14 cellular contexts compared by ENCODE assay signal in genomic region chr5:150573216-150573615, GRCh38.
A peak's percentile ranks its signal among the peaks of the same experiment; 100 is the strongest.
DNase-seq lines count a peak whose midpoint lies in the region; ATAC-seq and TF ChIP-seq lines count a peak whose summit lies in the region.
"Had no signal": no experiment of that assay in that cellular context is flagged by ENCODE, and none has a peak within 500 bp of the region (broad histone marks: within the 10 kb centered on the region; RNA-seq: fewer than 3 reads in every experiment).

No MANE protein-coding gene starts in this region.

- no peaks in the 10 kb centered on the region for H3K27me3 ChIP-seq in Caco-2 (replicated peaks; ENCODE audit: control insufficient read depth, insufficient read depth, low read length)
- no peaks in the 10 kb centered on the region for H3K27me3 ChIP-seq in RWPE2 (ENCODE audit: insufficient read depth, poor library complexity, severe bottlenecking)
- no peaks in the 10 kb centered on the region for H3K27me3 ChIP-seq in hepatocyte

- H3K4me3 ChIP-seq in Caco-2 (ENCODE audit: low read depth, low read length) (no peak overlapping the region), RWPE2 (ENCODE audit: severe bottlenecking) (no peak overlapping the region), hepatocyte (no peak overlapping the region)
- H3K4me3 ChIP-seq: GM23338 had no signal

- H3K9me3 Mint-ChIP-seq in Caco-2 (ENCODE audit: unreplicated experiment): no peaks in the 10 kb centered on the region
- no peaks in the 10 kb centered on the region for H3K9me3 Mint-ChIP-seq in nephron progenitor cell
- H3K9me3 Mint-ChIP-seq: CD4-positive, alpha-beta T cell; GM23338 had no signal

- H3K36me3 ChIP-seq in Caco-2 (ENCODE audit: control insufficient read depth, insufficient read depth, low read length): no peaks in the 10 kb centered on the region
- H3K36me3 ChIP-seq in RWPE2 (ENCODE audit: low read depth): no peaks in the 10 kb centered on the region
- no peaks in the 10 kb centered on the region for H3K36me3 ChIP-seq in hepatocyte (replicated peaks; ENCODE audit: insufficient read depth, low read depth)

- no peak overlapping the region for H3K4me2 ChIP-seq in hepatocyte
- H3K4me2 ChIP-seq: GM23338 had no signal

- H3K4me1 Mint-ChIP-seq in Caco-2 (ENCODE audit: low read depth, unreplicated experiment): peaks cover 7% of the 10 kb centered on the region
- H3K4me1 Mint-ChIP-seq in nephron progenitor cell: peaks cover 22% of the 10 kb centered on the region
- H3K4me1 Mint-ChIP-seq: B cell had no signal

- no peak overlapping the region for H3K4me3 Mint-ChIP-seq in Caco-2 (ENCODE audit: unreplicated experiment)
- no peak overlapping the region for H3K4me3 Mint-ChIP-seq in nephron progenitor cell
- H3K4me3 Mint-ChIP-seq: B cell; CD4-positive, alpha-beta T cell; GM23338 had no signal

- no peak overlapping the region for H3K27ac ChIP-seq in RWPE2 (ENCODE audit: poor library complexity, severe bottlenecking)
- peak overlapping the region; percentile 26 for H3K27ac ChIP-seq in hepatocyte

- no peak for TF ChIP-seq CTCF in Caco-2 (IDR thresholded peaks at IDR 0.05; ENCODE audit: insufficient read depth in 1 of 2, low read depth in 1 of 2, low read length in 1 of 2, severe bottlenecking in 1 of 2, unreplicated experiment in 1 of 2)
- TF ChIP-seq CTCF in RWPE2 (IDR thresholded peaks at IDR 0.05; ENCODE audit: poor library complexity, severe bottlenecking): no peak
- TF ChIP-seq CTCF in hepatocyte (IDR thresholded peaks at IDR 0.05; ENCODE audit: poor library complexity): no peak
- TF ChIP-seq CTCF in nephron progenitor cell (IDR thresholded peaks at IDR 0.05): no peak

- H3K4me1 ChIP-seq in Caco-2 (peaks cover 24% of the 10 kb centered on the region; the same call in 1 of the 2 replicates), RWPE2 (ENCODE audit: insufficient read depth, poor library complexity, severe bottlenecking) (no peaks in the 10 kb centered on the region), hepatocyte (ENCODE audit: insufficient read depth) (peaks cover 21% of the 10 kb centered on the region)

- DNase-seq in Caco-2 (peak in 1 of 2 experiments; percentile 26), RWPE2 (ENCODE audit: low spot score) (peak; percentile 25), hepatocyte (ENCODE audit: low spot score) (no peak), nephron progenitor cell (no peak), NCI-H774 (lab: John Stamatoyannopoulos, UW) (no peak), DMS79 (lab: John Stamatoyannopoulos, UW) (no peak), amygdala (lab: John Stamatoyannopoulos, UW) (no peak)
- DNase-seq: C1 segment of cervical spinal cord; CD4-positive, alpha-beta T cell; DMS79 treated with DMSO at 0.1 percent for 48 hours; EL; H7 had no signal

- POLR2A ChIA-PET in Caco-2 (lab: Charles Lee): interaction anchor here (0.6 kb wide), 2 partner anchors 186 to 1197 kb away, joined by 3 read pairs; partner anchors contain the start of gene DCTN4

- H2AFZ ChIP-seq in hepatocyte: no peak overlapping the region
- H2AFZ ChIP-seq: GM23338 had no signal

- peak overlapping the region; percentile 20 for H3K27ac Mint-ChIP-seq in Caco-2 (ENCODE audit: unreplicated experiment)
- peak overlapping the region; percentile 83 for H3K27ac Mint-ChIP-seq in nephron progenitor cell
- H3K27ac Mint-ChIP-seq: B cell; CD4-positive, alpha-beta T cell; GM23338 had no signal

- no peaks in the 10 kb centered on the region for H3K27me3 Mint-ChIP-seq in Caco-2 (ENCODE audit: insufficient read depth, unreplicated experiment)
- no peaks in the 10 kb centered on the region for H3K27me3 Mint-ChIP-seq in nephron progenitor cell (ENCODE audit: low read depth, poor library complexity)
- H3K27me3 Mint-ChIP-seq: B cell; CD4-positive, alpha-beta T cell had no signal

- 63% methylated on average over 5 of the region's 5 CpGs for WGBS in hepatocyte (ENCODE audit: low lambda C conversion rate, missing lambda C conversion rate)

- CTCF ChIA-PET in Caco-2 (lab: Charles Lee): no interaction called here

- ATAC-seq in RWPE2 (ENCODE audit: low read depth): no peak

- intact Hi-C loops in Caco-2 (cut with micrococcal nuclease; ENCODE audit: unreplicated experiment): no loop called here

- H3K36me3 Mint-ChIP-seq in Caco-2 (ENCODE audit: insufficient read depth, unreplicated experiment) (no peaks in the 10 kb centered on the region), nephron progenitor cell (ENCODE audit: low read depth) (no peaks in the 10 kb centered on the region)

- BruUV-seq in Caco-2 (replicated peaks; lab: Mats Ljungman, UMichigan): no TSS peak

- H4K20me1 ChIP-seq in hepatocyte (ENCODE audit: insufficient read depth, poor library complexity, severe bottlenecking): no peaks in the 10 kb centered on the region

- no peaks in the 10 kb centered on the region for H3K79me2 ChIP-seq in hepatocyte

- H3K9me2 ChIP-seq in hepatocyte (replicated peaks; ENCODE audit: insufficient read depth): no peaks in the 10 kb centered on the region

- H3K9me3 ChIP-seq in Caco-2 (no peaks in the 10 kb centered on the region), RWPE2 (ENCODE audit: severe bottlenecking) (no peaks in the 10 kb centered on the region), hepatocyte (ENCODE audit: low read depth) (no peaks in the 10 kb centered on the region)
